ENCODE assay signal across 20 cellular contexts in genomic region chr3:8854656-8855055, GRCh38.
DNase-seq lines count a peak whose midpoint lies in the region; ATAC-seq and TF ChIP-seq lines count a peak whose summit lies in the region.
"Had no signal": no experiment of that assay in that cellular context is flagged by ENCODE, and none has a peak within 500 bp of the region (broad histone marks: within the 10 kb centered on the region; RNA-seq: fewer than 3 reads in every experiment).

No MANE protein-coding gene starts in this region.

- H4K91ac ChIP-seq in IMR-90 (ENCODE audit: insufficient read depth, low read depth, low read length) (peak overlapping the region; percentile 55), trophoblast cell (ENCODE audit: low read depth, low read length) (peak overlapping the region; percentile 63)

- H3K79me1 ChIP-seq in IMR-90 (ENCODE audit: low read depth in 1 of 2, low read length in 2 of 2) = peaks cover 0 to 5% of the 10 kb centered on the region in 2 experiments; a peak in 2 of 4 replicates
- peaks cover 15% of the 10 kb centered on the region for H3K79me1 ChIP-seq in trophoblast cell (ENCODE audit: low read length)

- TF ChIP-seq POLR2A in IMR-90 (IDR thresholded peaks at IDR 0.05; ENCODE audit: low read depth, low read length) = no peak

- peak; percentile 80 for DNase-seq in EH (ENCODE audit: low read depth)
- DNase-seq in IMR-90 = peak; percentile 65
- DNase-seq in fibroblast of mammary gland (ENCODE audit: low read depth) = peak; percentile 25
- no peak for DNase-seq in trophoblast cell
- no peak for DNase-seq in SIG-M5 treated with dmso at 0.1 percent for 504 hours (lab: John Stamatoyannopoulos, UW; ENCODE audit: unreplicated experiment)
- DNase-seq: CD8-positive, alpha-beta memory T cell; H7; NCI-H1105 treated with DMSO at 0.1 percent for 48 hours; NCI-H2029 treated with DMSO at 0.1 percent for 48 hours; NCI-H345; NCI-H524; NCI-H82; Peyer's patch; SW 1271 had no signal

- H3K4ac ChIP-seq in IMR-90 (ENCODE audit: low read depth, low read length) = peak overlapping the region; percentile 67
- peak overlapping the region; percentile 15 for H3K4ac ChIP-seq in trophoblast cell (ENCODE audit: low read depth, low read length)

- H3K56ac ChIP-seq in IMR-90 (ENCODE audit: extremely low read depth, insufficient read depth, low read length) = no peak overlapping the region

- POLR2A ChIA-PET in IMR-90 (lab: Charles Lee; ENCODE audit: unreplicated experiment) = no interaction called here

- no CpG with 5 or more reads among the region's 4 CpGs for WGBS in IMR-90 (ENCODE audit: extremely low coverage in 2 of 2, insufficient read length in 1 of 2), 2 experiments
- WGBS in trophoblast cell (ENCODE audit: extremely low coverage, insufficient coverage, insufficient read length) = no CpG with 5 or more reads among the region's 4 CpGs

- H3K9ac ChIP-seq in IMR-90 (ENCODE audit: low read depth, low read length) = no peak overlapping the region
- H3K9ac ChIP-seq in trophoblast cell (ENCODE audit: low read length) = no peak overlapping the region
- H3K9ac ChIP-seq: KMS-11 had no signal

- in situ Hi-C loops in IMR-90 (cut with MboI; ENCODE audit: low sequenced_read_pairs) = no loop called here

- H4K20me1 ChIP-seq in IMR-90 (ENCODE audit: insufficient read depth, low read length) = no peaks in the 10 kb centered on the region

- no peaks in the 10 kb centered on the region for H3K36me3 ChIP-seq in IMR-90 (ENCODE audit: control insufficient read depth, insufficient read depth, low read length)
- peaks cover 0 to 4% of the 10 kb centered on the region in 2 experiments for H3K36me3 ChIP-seq in trophoblast cell (ENCODE audit: control insufficient read depth in 1 of 2, insufficient read depth in 2 of 2, low read length in 2 of 2)
- H3K36me3 ChIP-seq: Peyer's patch had no signal

- H3K79me2 ChIP-seq in trophoblast cell (ENCODE audit: control insufficient read depth, insufficient read depth, low read length, poor library complexity) = peaks cover 2% of the 10 kb centered on the region

- H3K18ac ChIP-seq in IMR-90 (ENCODE audit: low read depth, low read length) (peak overlapping the region; percentile 86; the same call in 1 of the 2 replicates), trophoblast cell (ENCODE audit: low read length) (no peak overlapping the region)

- no peak for TF ChIP-seq CTCF in IMR-90 (conservative IDR thresholded peaks at IDR 0.05; ENCODE audit: low read depth, low read length)
- TF ChIP-seq CTCF in fibroblast of mammary gland (conservative IDR thresholded peaks at IDR 0.05; ENCODE audit: control insufficient read depth, insufficient read depth, low read depth, low read length) = no peak

- CTCF ChIA-PET in IMR-90 (lab: Yijun Ruan, JAX) = no interaction called here

- H2BK12ac ChIP-seq in trophoblast cell (ENCODE audit: low read length) = peak overlapping the region; percentile 96

- intact Hi-C loops in IMR-90 (cut with micrococcal nuclease) = no loop called here

- no peak overlapping the region for H3K4me2 ChIP-seq in IMR-90 (ENCODE audit: low read depth, low read length)
- H3K4me2 ChIP-seq in trophoblast cell (ENCODE audit: low read length) = no peak overlapping the region
- H3K4me2 ChIP-seq: KMS-11 had no signal

- BruUV-seq in IMR-90 (replicated peaks; lab: Mats Ljungman, UMichigan) = no TSS peak

- dilution Hi-C loops in IMR-90 (cut with HindIII; ENCODE audit: low sequenced_read_pairs, unreplicated experiment) = no loop called here

- peak overlapping the region; percentile 68; the same call in 1 of the 3 replicates for H2BK15ac ChIP-seq in IMR-90 (ENCODE audit: low read depth, low read length)

- no peak for ATAC-seq in IMR-90 (ENCODE audit: low read depth)
- no peak for ATAC-seq in GM18517 (IDR thresholded peaks at IDR 0.05; ENCODE audit: unreplicated experiment)
- ATAC-seq in esophagus mucosa = no peak
- ATAC-seq: GM12878, Right ventricle myocardium inferior had no signal

- peaks cover 9% of the 10 kb centered on the region; the same call in 1 of the 2 replicates for H3K9me1 ChIP-seq in IMR-90 (ENCODE audit: insufficient read depth, low read length)

- no peak overlapping the region for H3K4me3 ChIP-seq in IMR-90 (ENCODE audit: insufficient read depth, low read depth, low read length)
- H3K4me3 ChIP-seq in fibroblast of mammary gland (ENCODE audit: control insufficient read depth, low read depth, low read length) = no peak overlapping the region
- no peak overlapping the region for H3K4me3 ChIP-seq in trophoblast cell (ENCODE audit: low read depth, low read length)
- H3K4me3 ChIP-seq: GM12878, Peyer's patch had no signal

- H2AK9ac ChIP-seq in IMR-90 (replicated peaks; ENCODE audit: low read depth, low read length, poor library complexity) = peak overlapping the region; percentile 66

- H3K23ac ChIP-seq in IMR-90 (ENCODE audit: low read depth, low read length) (no peak overlapping the region), trophoblast cell (ENCODE audit: low read length) (no peak overlapping the region)

- no peak overlapping the region for H4K12ac ChIP-seq in trophoblast cell (ENCODE audit: low read depth, low read length)

- peaks cover 9% of the 10 kb centered on the region; the same call in 1 of the 2 replicates for H3K4me1 ChIP-seq in IMR-90 (ENCODE audit: control insufficient read depth, insufficient read depth, low read length)
- peaks cover 19% of the 10 kb centered on the region in 2 experiments for H3K4me1 ChIP-seq in trophoblast cell (ENCODE audit: control insufficient read depth in 1 of 2, insufficient read depth in 2 of 2, low read length in 2 of 2)
- H3K4me1 ChIP-seq: Peyer's patch had no signal

- H3K14ac ChIP-seq in IMR-90 (replicated peaks; ENCODE audit: low read depth, low read length) (peak overlapping the region; percentile 34; the same call in 1 of the 2 replicates), trophoblast cell (ENCODE audit: low read length) (peak overlapping the region; percentile 72)

- H2BK20ac ChIP-seq in IMR-90 (ENCODE audit: low read depth, low read length) = peak overlapping the region; percentile 59

- peak overlapping the region; percentile 93; the same call in 1 of the 2 replicates for H4K5ac ChIP-seq in IMR-90 (ENCODE audit: low read depth, low read length)

- H3K9me3 ChIP-seq in IMR-90 (ENCODE audit: control insufficient read depth, insufficient read depth, low read length) (no peaks in the 10 kb centered on the region), trophoblast cell (ENCODE audit: insufficient read depth, low read depth, low read length) (peaks cover 3% of the 10 kb centered on the region)
- H3K9me3 ChIP-seq: Peyer's patch had no signal

- no peaks in the 10 kb centered on the region for H3K27me3 ChIP-seq in IMR-90 (ENCODE audit: control insufficient read depth, insufficient read depth, low read length)
- H3K27me3 ChIP-seq in trophoblast cell (ENCODE audit: insufficient read depth, low read length) = no peaks in the 10 kb centered on the region
- H3K27me3 ChIP-seq: Peyer's patch had no signal

- peak overlapping the region in 1 of 2 experiments; percentile 57; a peak in 2 of 4 replicates for H4K8ac ChIP-seq in IMR-90 (ENCODE audit: low read depth in 2 of 2, low read length in 2 of 2)
- no peak overlapping the region for H4K8ac ChIP-seq in trophoblast cell (ENCODE audit: low read depth, low read length)

- H2AFZ ChIP-seq in IMR-90 (replicated peaks; ENCODE audit: low read length, poor library complexity) (no peak overlapping the region), trophoblast cell (ENCODE audit: insufficient read depth, low read length, poor library complexity) (no peak overlapping the region)

- H3K27ac ChIP-seq in IMR-90 (ENCODE audit: insufficient read depth, low read length) (no peak overlapping the region), trophoblast cell (ENCODE audit: low read depth, low read length) (no peak overlapping the region)
- H3K27ac ChIP-seq: C4-2B, KMS-11, Peyer's patch had no signal

- H2AK5ac ChIP-seq in IMR-90 (ENCODE audit: low read depth, low read length) (peak overlapping the region; percentile 57), trophoblast cell (ENCODE audit: low read length) (peak overlapping the region; percentile 49)

- TF ChIP-seq RAD21 in IMR-90 (IDR thresholded peaks at IDR 0.05; ENCODE audit: low read length) = no peak

- peak overlapping the region; percentile 31 for H2BK5ac ChIP-seq in IMR-90 (ENCODE audit: low read depth, low read length, poor library complexity, severe bottlenecking)
- no peak overlapping the region for H2BK5ac ChIP-seq in trophoblast cell (ENCODE audit: low read depth, low read length, poor library complexity)

- H2BK120ac ChIP-seq in IMR-90 (ENCODE audit: low read depth, low read length) (peak overlapping the region; percentile 50; the same call in 1 of the 2 replicates), trophoblast cell (ENCODE audit: insufficient read depth, low read length, poor library complexity) (peak overlapping the region; percentile 68)

TF ChIP-seq in IMR-90, 13 proteins besides CTCF, POLR2A, EP300 and RAD21 (continues in another document):
- TF ChIP-seq ELK1 (IDR thresholded peaks at IDR 0.05; ENCODE audit: borderline replicate concordance, low read depth, low read length) (no peak), NFE2L2 (IDR thresholded peaks at IDR 0.05; ENCODE audit: low read depth, low read length) (no peak), RCOR1 (IDR thresholded peaks at IDR 0.05; ENCODE audit: insufficient replicate concordance, low read length) (no peak), MAFK (IDR thresholded peaks at IDR 0.05; ENCODE audit: low read depth, low read length) (no peak), CEBPB (IDR thresholded peaks at IDR 0.05; ENCODE audit: low read depth, low read length) (no peak), USF2 (IDR thresholded peaks at IDR 0.05; ENCODE audit: low read depth, low read length) (no peak), SMC3 (IDR thresholded peaks at IDR 0.05; ENCODE audit: low read depth, low read length) (no peak), RFX5 (IDR thresholded peaks at IDR 0.05; ENCODE audit: low read depth, low read length) (no peak), BHLHE40 (IDR thresholded peaks at IDR 0.05; ENCODE audit: low read depth, low read length) (no peak)

Comparison
In these comparisons a context has a peak if more than half of its experiments do, and no peak if none do; other contexts are left out.
1. DNase-seq: peak in EH (single experiment), IMR-90 (single experiment) and fibroblast of mammary gland (single experiment); none in trophoblast cell (0 of 2) and SIG-M5 treated with dmso at 0.1 percent for 504 hours (single experiment).